ENCODE assay signal across 8 cellular contexts in the genomic region with DNA sequence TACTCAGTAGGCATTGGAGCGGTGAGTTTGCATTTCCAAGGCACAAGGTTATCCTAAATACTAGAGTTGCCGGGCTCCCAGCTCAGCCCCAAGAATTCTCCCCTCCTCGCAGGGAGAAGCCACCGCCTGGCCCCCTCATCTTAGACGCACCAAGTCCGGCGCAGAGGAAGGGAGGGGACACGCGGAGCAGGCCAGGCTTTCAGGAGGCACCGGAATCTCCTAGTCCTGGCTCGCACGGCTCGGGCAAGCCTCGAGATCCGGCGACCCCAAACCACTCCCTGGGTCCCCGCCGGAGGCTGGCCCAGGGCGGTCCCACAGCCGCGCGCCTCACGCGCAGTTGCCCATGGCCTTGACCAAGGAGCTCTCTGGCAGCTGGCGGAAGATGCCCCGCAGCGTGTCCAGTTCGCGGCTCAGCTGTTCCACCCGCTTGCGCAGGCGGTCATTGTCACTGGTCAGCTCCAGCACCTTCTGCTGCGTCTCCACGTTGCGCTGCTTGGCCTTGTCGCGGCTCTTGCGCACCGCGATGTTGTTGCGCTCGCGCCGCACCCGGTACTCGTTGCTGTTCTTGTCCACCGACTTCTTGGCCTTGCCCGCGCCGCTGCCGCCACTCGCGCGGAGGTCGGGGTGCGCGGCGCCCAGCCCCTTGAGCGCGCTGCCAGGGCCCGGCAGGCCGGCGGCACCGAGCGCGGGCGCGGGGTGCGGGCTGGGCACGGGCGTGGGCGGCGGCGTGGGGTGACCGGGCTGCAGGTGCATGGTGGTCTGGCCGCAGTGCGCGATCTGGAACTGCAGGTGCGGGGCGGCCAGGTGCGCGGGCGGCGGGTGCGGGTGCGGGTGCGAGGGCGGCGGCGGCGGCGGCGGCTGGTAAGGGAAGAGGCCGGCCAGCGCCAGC. TPM values are rescaled to one million over a fixed set of nuclear protein-coding genes. Genes with fewer than 3 reads are reported as not detected.
A peak's percentile ranks its signal among the peaks of the same experiment; 100 is the strongest.
DNase-seq lines count a peak whose midpoint lies in the region; ATAC-seq and TF ChIP-seq lines count a peak whose summit lies in the region.

No MANE protein-coding gene starts in this region.

- no peaks in the 10 kb centered on the region for H3K27me3 ChIP-seq in colonic mucosa
- peaks cover 0 to 4% (median 1%) of the 10 kb centered on the region in 4 donors for H3K27me3 ChIP-seq in upper lobe of left lung

- H3K36me3 ChIP-seq in colonic mucosa: no peaks in the 10 kb centered on the region
- no peaks in the 10 kb centered on the region for H3K36me3 ChIP-seq in mucosa of descending colon (ENCODE audit: low read depth)
- no peaks in the 10 kb centered on the region for H3K36me3 ChIP-seq in upper lobe of left lung

- intact Hi-C loops in colonic mucosa (cut with DNase I) (loop anchor here (10.0 kb wide), 1 partner anchor 104 kb away; no protein-coding TSS in a partner anchor), mucosa of descending colon (cut with DNase I, micrococcal nuclease) (loop anchor here (5.0 to 10.0 kb wide), 2 partner anchors 64 to 74 kb away; a partner anchor contains a TSS)

- TF ChIP-seq CTCF in colonic mucosa (IDR thresholded peaks at IDR 0.05) (no peak), mucosa of descending colon (IDR thresholded peaks at IDR 0.05) (no peak), upper lobe of left lung (IDR thresholded peaks at IDR 0.05) (no peak)

- H3K27ac Mint-ChIP-seq in activated naive CD4-positive, alpha-beta T cell treated with anti-CD3 and anti-CD28 coated beads, Interleukin-2, amount 50 U/mL, for 72 hours: no peak overlapping the region

- peak overlapping the region; percentile 60 for H3K4me3 ChIP-seq in colonic mucosa
- H3K4me3 ChIP-seq in mucosa of descending colon: peak overlapping the region; percentile 38
- H3K4me3 ChIP-seq in upper lobe of left lung: peak overlapping the region in 3 of 4 donors; percentile 61 to 79 (median 67)

- H3K9me3 ChIP-seq in colonic mucosa (no peaks in the 10 kb centered on the region), mucosa of descending colon (no peaks in the 10 kb centered on the region), upper lobe of left lung (no peaks in the 10 kb centered on the region)

- WGBS in upper lobe of left lung, 2 donors: 0 to 2% methylated on average over 3 to 38 of the region's 95 CpGs

- H3K9ac ChIP-seq in colonic mucosa (ENCODE audit: low read depth in 2 of 2, low read length in 2 of 2): peak overlapping the region; percentile 77 to 83

- DNase-seq in activated effector memory CD4-positive, alpha-beta T cell treated with anti-CD3 and anti-CD28 coated beads, Interleukin-2, amount 50 U/mL, for 16 hours: peak; percentile 60
- DNase-seq in activated effector memory CD4-positive, alpha-beta T cell treated with Interleukin-2 at 50 U/mL for 16 hours: no peak
- DNase-seq in colonic mucosa (no peak), mucosa of descending colon (peak in 2 of 3 donors; percentile 57 to 66), upper lobe of left lung (peak in 1 of 2 donors; percentile 91)
- DNase-seq in stimulated activated naive CD4-positive, alpha-beta T cell treated with Interleukin-2 at 50 U/mL for 16 hours (lab: John Stamatoyannopoulos, UW): no peak
- no peak for DNase-seq in activated naive CD4-positive, alpha-beta T cell treated with anti-CD3 and anti-CD28 coated beads, Interleukin-2, amount 50 U/mL, for 72 hours (ENCODE audit: low spot score in 2 of 2)

- no peak for ATAC-seq in mucosa of descending colon
- ATAC-seq in upper lobe of left lung (ENCODE audit: low FRiP score in 2 of 2): no peak
- ATAC-seq in activated naive CD4-positive, alpha-beta T cell treated with anti-CD3 and anti-CD28 coated beads, Interleukin-2, amount 50 U/mL, for 72 hours: no peak
- no peak for ATAC-seq in activated CD4-positive, CD25-positive, alpha-beta regulatory T cell treated with anti-CD3 and anti-CD28 coated beads, Interleukin-2, amount 50 U/mL, for 24 hours

- no peaks in the 10 kb centered on the region for H3K9me3 Mint-ChIP-seq in activated naive CD4-positive, alpha-beta T cell treated with anti-CD3 and anti-CD28 coated beads, Interleukin-2, amount 50 U/mL, for 72 hours

- TF ChIP-seq EP300 in upper lobe of left lung (IDR thresholded peaks at IDR 0.05): no peak

- no peaks in the 10 kb centered on the region for H3K4me1 ChIP-seq in colonic mucosa
- H3K4me1 ChIP-seq in mucosa of descending colon (ENCODE audit: low read depth): peaks cover 25% of the 10 kb centered on the region
- H3K4me1 ChIP-seq in upper lobe of left lung: peaks cover 16 to 80% (median 55%) of the 10 kb centered on the region in 4 donors

- H3K27ac ChIP-seq in colonic mucosa: no peak overlapping the region
- peak overlapping the region; percentile 6 to 94 (median 86) for H3K27ac ChIP-seq in upper lobe of left lung

- no peak for TF ChIP-seq POLR2A in upper lobe of left lung (IDR thresholded peaks at IDR 0.05)

- H3K36me3 Mint-ChIP-seq in activated naive CD4-positive, alpha-beta T cell treated with anti-CD3 and anti-CD28 coated beads, Interleukin-2, amount 50 U/mL, for 72 hours: no peaks in the 10 kb centered on the region

RNA-seq across cellular contexts. Expression of a gene that starts 1.1 kb away (rescaled TPM):
- 10 to 100 TPM; 67.1 to 76.4 TPM for total RNA-seq in colonic mucosa
- total RNA-seq in mucosa of descending colon: 10 to 100 TPM; 30.1 to 73.2 (median 66.1) TPM
- 100 to 1,000 TPM in 3 of 6 donors, 10 to 100 TPM in 3; 53.5 to 183 (median 109) TPM for total RNA-seq in upper lobe of left lung
- under 1 TPM in 1 of 2 donors, not detected in 1; 0.49 TPM for total RNA-seq in activated naive CD4-positive, alpha-beta T cell treated with anti-CD3 and anti-CD28 coated beads, Interleukin-2, amount 50 U/mL, for 72 hours

Comparison
In these comparisons a context has a peak if more than half of its experiments do, and no peak if none do; other contexts are left out.
1. DNase-seq: peak in activated effector memory CD4-positive, alpha-beta T cell treated with anti-CD3 and anti-CD28 coated beads, Interleukin-2, amount 50 U/mL, for 16 hours (single experiment) and mucosa of descending colon (2 of 3); none in activated effector memory CD4-positive, alpha-beta T cell treated with Interleukin-2 at 50 U/mL for 16 hours (single experiment), colonic mucosa (single experiment), stimulated activated naive CD4-positive, alpha-beta T cell treated with Interleukin-2 at 50 U/mL for 16 hours (single experiment) and activated naive CD4-positive, alpha-beta T cell treated with anti-CD3 and anti-CD28 coated beads, Interleukin-2, amount 50 U/mL, for 72 hours (0 of 2).
2. RNA of a gene that starts 1.1 kb away (total RNA-seq): 53.5 to 183 TPM in upper lobe of left lung, 67.1 to 76.4 TPM in colonic mucosa and 30.1 to 73.2 TPM in mucosa of descending colon; 0.49 TPM in activated naive CD4-positive, alpha-beta T cell treated with anti-CD3 and anti-CD28 coated beads, Interleukin-2, amount 50 U/mL, for 72 hours; every median in the first group is over 10 times any median in the second.
3. Peak in every context shown above with its lines, with median percentiles within 50 percentile points of each other: H3K4me3 ChIP-seq.